In genomic region chr20:1185316-1185741, GRCh38 we compare ENCODE assay signal across 8 cellular contexts. TPM values are rescaled to one million over a fixed set of nuclear protein-coding genes. Genes with fewer than 3 reads are reported as not detected.
DNase-seq lines count a peak whose midpoint lies in the region; ATAC-seq and TF ChIP-seq lines count a peak whose summit lies in the region.

No MANE protein-coding gene starts in this region.

- TF ChIP-seq CTCF in GM13977 (IDR thresholded peaks at IDR 0.05; ENCODE audit: extremely low read depth, insufficient read depth, missing control alignments) (no peak), PC-3 (conservative IDR thresholded peaks at IDR 0.05; ENCODE audit: low read depth, low read length) (no peak), esophagus muscularis mucosa (IDR thresholded peaks at IDR 0.05) (no peak), psoas muscle (IDR thresholded peaks at IDR 0.05) (no peak)

- TF ChIP-seq POLR2A in esophagus muscularis mucosa (IDR thresholded peaks at IDR 0.05; ENCODE audit: low read depth) = no peak

- H3K36me3 ChIP-seq in PC-3 (ENCODE audit: low read depth, low read length) = no peaks in the 10 kb centered on the region
- H3K36me3 ChIP-seq in esophagus muscularis mucosa = peaks cover 0 to 7% (median 0%) of the 10 kb centered on the region in 4 donors
- H3K36me3 ChIP-seq in psoas muscle (ENCODE audit: insufficient read depth in 1 of 2, low read depth in 1 of 2) = peaks cover 0 to 5% of the 10 kb centered on the region in 2 donors

- no CpG with 5 or more reads among the region's 54 CpGs for WGBS in esophagus muscularis mucosa
- WGBS in psoas muscle, 3 donors = 0 to 2% (median 0%) methylated on average over 4 to 54 of the region's 54 CpGs

- in situ Hi-C loops in GM13977 (cut with MboI; ENCODE audit: low pct_unique_long_range_greater_than_20kb, low sequenced_read_pairs, unreplicated experiment) = no loop called here

- DNase-seq in GM13977 (ENCODE audit: low spot score) (peak; percentile 60), PC-3 (no peak), esophagus muscularis mucosa (ENCODE audit: extremely low spot score) (no peak), psoas muscle (no peak), NOMO-1 treated with dmso at 0.1 percent for 144 hours (lab: John Stamatoyannopoulos, UW; ENCODE audit: unreplicated experiment) (no peak), ureter (ENCODE audit: low spot score) (no peak), NCI-H446 treated with DMSO at 0.1 percent for 48 hours (lab: John Stamatoyannopoulos, UW) (no peak)

- ATAC-seq in PC-3 = peak; percentile 50
- peak; percentile 8 to 38 (median 20) for ATAC-seq in psoas muscle
- no peak for ATAC-seq in GM18502 (IDR thresholded peaks at IDR 0.05; ENCODE audit: poor library complexity, unreplicated experiment)

- peak overlapping the region; percentile 60; the same call in 1 of the 2 replicates for H2AFZ ChIP-seq in PC-3 (ENCODE audit: low read length)

- no peaks in the 10 kb centered on the region for H3F3A ChIP-seq in PC-3 (ENCODE audit: low read length, unreplicated experiment)

- CTCF ChIA-PET in PC-3 (lab: Charles Lee) = interaction anchor here (0.6 kb wide), 1 partner anchor 219 kb away, joined by 7 read pairs; no protein-coding TSS in a partner anchor

- peaks cover 4% of the 10 kb centered on the region; the same call in 1 of the 2 replicates for H3K4me1 ChIP-seq in PC-3 (ENCODE audit: insufficient read depth, low read length)
- peaks cover 12 to 20% (median 19%) of the 10 kb centered on the region in 4 donors for H3K4me1 ChIP-seq in esophagus muscularis mucosa
- no peaks in the 10 kb centered on the region for H3K4me1 ChIP-seq in psoas muscle

- H3K27ac ChIP-seq in PC-3 (ENCODE audit: low read length) = no peak overlapping the region
- no peak overlapping the region for H3K27ac ChIP-seq in esophagus muscularis mucosa (replicated peaks in 1 of 4)
- no peak overlapping the region for H3K27ac ChIP-seq in psoas muscle

- intact Hi-C loops in PC-3 (cut with micrococcal nuclease) = loop anchor here (10.0 kb wide), 2 partner anchors 231 to 371 kb away; no protein-coding TSS in a partner anchor
- intact Hi-C loops in esophagus muscularis mucosa (cut with DNase I) = no loop called here
- intact Hi-C loops in psoas muscle (cut with DNase I) = loop anchor here in 1 of 2 donors (10.0 kb wide), 1 partner anchor 231 kb away; no protein-coding TSS in a partner anchor

- TF ChIP-seq EP300 in esophagus muscularis mucosa (IDR thresholded peaks at IDR 0.05) = no peak

- H3K4me2 ChIP-seq in PC-3 (ENCODE audit: low read length) = peak overlapping the region; percentile 81

- H4K20me1 ChIP-seq in PC-3 (ENCODE audit: low read length) = no peaks in the 10 kb centered on the region

- no peak overlapping the region for H3K9ac ChIP-seq in PC-3 (ENCODE audit: low read length)

- no peaks in the 10 kb centered on the region for H3K9me2 ChIP-seq in PC-3 (replicated peaks; ENCODE audit: low read length)

- H3K4me3 ChIP-seq in PC-3 (ENCODE audit: low read length) = peak overlapping the region; percentile 66
- peak overlapping the region; percentile 49 to 62 (median 52) for H3K4me3 ChIP-seq in esophagus muscularis mucosa
- H3K4me3 ChIP-seq in psoas muscle = peak overlapping the region; percentile 68

- H3K79me2 ChIP-seq in PC-3 (ENCODE audit: low read length) = no peaks in the 10 kb centered on the region

- BruUV-seq in PC-3 (replicated peaks; lab: Mats Ljungman, UMichigan) = no TSS peak

- POLR2A ChIA-PET in PC-3 (lab: Charles Lee; ENCODE audit: unreplicated experiment) = no interaction called here

- peaks cover 18% of the 10 kb centered on the region for H3K27me3 ChIP-seq in PC-3 (ENCODE audit: low read length)
- peaks cover 0 to 57% (median 20%) of the 10 kb centered on the region in 4 donors for H3K27me3 ChIP-seq in esophagus muscularis mucosa
- peaks cover 0 to 21% (median 4%) of the 10 kb centered on the region in 3 donors for H3K27me3 ChIP-seq in psoas muscle (ENCODE audit: insufficient read depth in 3 of 3, low read length in 2 of 3)

- H3K9me3 ChIP-seq in PC-3 (ENCODE audit: low read length) (no peaks in the 10 kb centered on the region), esophagus muscularis mucosa (no peaks in the 10 kb centered on the region), psoas muscle (no peaks in the 10 kb centered on the region)

RNA-seq across cellular contexts. Expression of gene TMEM74B, which starts 0.5 kb away (rescaled TPM):
- total RNA-seq in PC-3 (2014; rRNA removed) = 6.3 and 18.4 TPM in 2 replicates
- total RNA-seq in esophagus muscularis mucosa = 1 to 10 TPM in 2 of 4 donors, under 1 TPM in 2; 0.71 to 2.1 (median 1.2) TPM
- 1 to 10 TPM in 1 of 4 donors, under 1 TPM in 3; 0.22 to 2.1 (median 0.57) TPM for total RNA-seq in psoas muscle
- polyA plus RNA-seq in psoas muscle = 1 to 10 TPM in 1 of 3 donors, under 1 TPM in 2; 0.53 to 1.1 (median 0.67) TPM
- 3.6 TPM for total RNA-seq in ureter

RNA-seq across cellular contexts. Expression of gene C20orf202, which starts 17.9 kb away (rescaled TPM):
- not detected in 2 replicates for total RNA-seq in PC-3 (2014; rRNA removed)
- under 1 TPM in 2 of 4 donors, not detected in 2; 0.17 to 0.52 TPM for total RNA-seq in esophagus muscularis mucosa
- under 1 TPM in 3 of 4 donors, not detected in 1; 0.15 to 0.32 (median 0.24) TPM for total RNA-seq in psoas muscle
- polyA plus RNA-seq in psoas muscle = under 1 TPM; 0.05 to 0.10 (median 0.09) TPM
- 1.2 TPM for total RNA-seq in ureter

RNA-seq across cellular contexts. Expression of gene RAD21L1, which starts 40.5 kb away (rescaled TPM):
- total RNA-seq in PC-3 (2014; rRNA removed) (0.11 and 0.58 TPM in 2 replicates), esophagus muscularis mucosa (not detected), psoas muscle (not detected), ureter (not detected)
- not detected for polyA plus RNA-seq in psoas muscle
